13 cellular contexts compared by ENCODE assay signal in genomic region chr7:118312966-118313365, GRCh38.
DNase-seq lines count a peak whose midpoint lies in the region; ATAC-seq, FAIRE-seq and TF ChIP-seq lines count a peak whose summit lies in the region.
"Had no signal": no experiment of that assay in that cellular context is flagged by ENCODE, and none has a peak within 500 bp of the region (broad histone marks: within the 10 kb centered on the region; RNA-seq: fewer than 3 reads in every experiment).

No MANE protein-coding gene starts in this region.

- CTCF ChIA-PET in HepG2 (lab: Yijun Ruan, JAX; ENCODE audit: low intra/inter-chr PET ratio, low total read pairs): no interaction called here

- no peak for FAIRE-seq in HepG2 (lab: Jason Lieb, UNC)

- TF ChIP-seq RAD21 in HepG2 (CRISPR knock-in tag; IDR thresholded peaks at IDR 0.05): no peak

- H3K9me3 ChIP-seq in OCI-LY3 (ENCODE audit: insufficient read depth, low read length): no peaks in the 10 kb centered on the region
- H3K9me3 ChIP-seq in HepG2 (ENCODE audit: low read length): peaks cover 25% of the 10 kb centered on the region
- no peaks in the 10 kb centered on the region for H3K9me3 ChIP-seq in ovary

- intact Hi-C loops in HepG2 (cut with micrococcal nuclease; ENCODE audit: unreplicated experiment): no loop called here
- intact Hi-C loops in ovary (cut with DNase I): no loop called here

- peak; percentile 63 for ATAC-seq in GM18508 (IDR thresholded peaks at IDR 0.05; ENCODE audit: insufficient read depth, unreplicated experiment)
- peak; percentile 66 for ATAC-seq in HG03039 (IDR thresholded peaks at IDR 0.05; ENCODE audit: unreplicated experiment)
- no peak for ATAC-seq in HepG2
- ATAC-seq in SK-N-SH treated with all-trans-retinoic acid at 6 μM for 48 hours: no peak

- H3K27me3 ChIP-seq in OCI-LY3 (ENCODE audit: low read depth, low read length) (no peaks in the 10 kb centered on the region), HepG2 (ENCODE audit: control insufficient read depth in 1 of 2, insufficient read depth in 2 of 2, low read length in 2 of 2) (no peaks in the 10 kb centered on the region), ovary (no peaks in the 10 kb centered on the region)

- H3K4me3 ChIP-seq in OCI-LY3 (ENCODE audit: low read length) (no peak overlapping the region), HepG2 (replicated peaks in 1 of 3; ENCODE audit: insufficient read depth in 1 of 3, low read depth in 2 of 3, low read length in 3 of 3) (no peak overlapping the region), ovary (no peak overlapping the region)

- H3K27ac ChIP-seq in OCI-LY3 (ENCODE audit: low read length) (peak overlapping the region; percentile 40; the same call in 1 of the 2 replicates), HepG2 (ENCODE audit: extremely low read length, insufficient read depth, low read length) (no peak overlapping the region), ovary (no peak overlapping the region)

- H3K4me1 ChIP-seq in OCI-LY3 (ENCODE audit: low read length) (peaks cover 23% of the 10 kb centered on the region), HepG2 (ENCODE audit: insufficient read depth, low read length) (no peaks in the 10 kb centered on the region), ovary (ENCODE audit: insufficient read depth) (no peaks in the 10 kb centered on the region)

- no peak for TF ChIP-seq CTCF in GM20000 (IDR thresholded peaks at IDR 0.05; ENCODE audit: extremely low read depth, missing control alignments)
- no peak for TF ChIP-seq CTCF in OCI-LY3 (IDR thresholded peaks at IDR 0.05; ENCODE audit: low read depth, low read length)
- TF ChIP-seq CTCF in HepG2 (CRISPR knock-in tag; IDR thresholded peaks at IDR 0.05): no peak
- TF ChIP-seq CTCF in ovary (IDR thresholded peaks at IDR 0.05): no peak

- in situ Hi-C loops in HepG2 (cut with HindIII; ENCODE audit: extremely low pct_ligation_motif_present, low pct_unique_long_range_greater_than_20kb): no loop called here

- H3K4me2 ChIP-seq in OCI-LY3 (ENCODE audit: low read length): peak overlapping the region; percentile 49
- no peak overlapping the region for H3K4me2 ChIP-seq in HepG2 (ENCODE audit: low read depth, low read length)

- H3K79me2 ChIP-seq in OCI-LY3 (ENCODE audit: low read length) (no peaks in the 10 kb centered on the region), HepG2 (ENCODE audit: insufficient read depth, low read length) (no peaks in the 10 kb centered on the region)

- DNase-seq in GM20000 (ENCODE audit: low spot score): peak; percentile 8
- no peak for DNase-seq in HepG2 (ENCODE audit: low spot score)
- DNase-seq in stimulated activated CD4-positive, alpha-beta T cell treated with anti-CD3 and anti-CD28 coated beads, Interleukin-15, amount 100 ng/mL, for 24 hours: no peak
- no peak for DNase-seq in ovary
- DNase-seq: activated effector memory CD4-positive, alpha-beta T cell treated with anti-CD3 and anti-CD28 coated beads, Interleukin-2, amount 50 U/mL, for 16 hours; CD8-positive, alpha-beta memory T cell; cortex of kidney; NCI-H524; stimulated activated CD8-positive, alpha-beta memory T cell treated with anti-CD3 and anti-CD28 coated beads, Interleukin-4, amount 100 ng/mL, for 48 hours had no signal

- H3K36me3 ChIP-seq in OCI-LY3 (replicated peaks; ENCODE audit: low read depth, low read length) (no peaks in the 10 kb centered on the region), HepG2 (replicated peaks in 1 of 2; ENCODE audit: control insufficient read depth in 1 of 2, insufficient read depth in 2 of 2, low read length in 2 of 2) (no peaks in the 10 kb centered on the region), ovary (no peaks in the 10 kb centered on the region)

- no TSS peak for BruUV-seq in HepG2 (replicated peaks; lab: Mats Ljungman, UMichigan)

- 94% methylated on average over 1 of the region's 1 CpG for WGBS in HepG2 (ENCODE audit: low lambda C conversion rate)
- 96 to 100% (median 98%) methylated on average over 1 of the region's 1 CpG for WGBS in ovary, 3 donors

- no peak for TF ChIP-seq POLR2A in HepG2 (IDR thresholded peaks at IDR 0.05; ENCODE audit: insufficient read depth in 1 of 2, low read depth in 2 of 2, low read length in 2 of 2)
- no peak for TF ChIP-seq POLR2A in ovary (IDR thresholded peaks at IDR 0.05)

- no peak for TF ChIP-seq EP300 in HepG2 (IDR thresholded peaks at IDR 0.05; ENCODE audit: low read depth in 2 of 2, low read length in 2 of 2)
- no peak for TF ChIP-seq EP300 in HepG2 (CRISPR knock-in tag; IDR thresholded peaks at IDR 0.05; ENCODE audit: borderline replicate concordance)
- no peak for TF ChIP-seq EP300 in ovary (IDR thresholded peaks at IDR 0.05)

- H2AFZ ChIP-seq in OCI-LY3 (ENCODE audit: low read depth, low read length) (no peak overlapping the region), HepG2 (ENCODE audit: low read length) (no peak overlapping the region)

- no peaks in the 10 kb centered on the region for H4K20me1 ChIP-seq in OCI-LY3 (ENCODE audit: insufficient read depth, low read length)
- H4K20me1 ChIP-seq in HepG2 (ENCODE audit: insufficient read depth, low read length): no peaks in the 10 kb centered on the region

- H3K9ac ChIP-seq in OCI-LY3 (ENCODE audit: low read length): no peak overlapping the region
- H3K9ac ChIP-seq in HepG2 (ENCODE audit: insufficient read depth, low read depth, low read length): no peak overlapping the region

- POLR2A ChIA-PET in HepG2 (lab: Yijun Ruan, JAX): no interaction called here

TF ChIP-seq in HepG2, 621 proteins besides CTCF, POLR2A, EP300 and RAD21 (continues in another document):
- TF ChIP-seq ZBTB7B (CRISPR knock-in tag; IDR thresholded peaks at IDR 0.05) (no peak), MTF2 (CRISPR knock-in tag; IDR thresholded peaks at IDR 0.05; ENCODE audit: borderline replicate concordance) (no peak), ZIK1 (CRISPR knock-in tag; IDR thresholded peaks at IDR 0.05; ENCODE audit: borderline replicate concordance, low read depth) (no peak)
- TF ChIP-seq, protein P1, sequence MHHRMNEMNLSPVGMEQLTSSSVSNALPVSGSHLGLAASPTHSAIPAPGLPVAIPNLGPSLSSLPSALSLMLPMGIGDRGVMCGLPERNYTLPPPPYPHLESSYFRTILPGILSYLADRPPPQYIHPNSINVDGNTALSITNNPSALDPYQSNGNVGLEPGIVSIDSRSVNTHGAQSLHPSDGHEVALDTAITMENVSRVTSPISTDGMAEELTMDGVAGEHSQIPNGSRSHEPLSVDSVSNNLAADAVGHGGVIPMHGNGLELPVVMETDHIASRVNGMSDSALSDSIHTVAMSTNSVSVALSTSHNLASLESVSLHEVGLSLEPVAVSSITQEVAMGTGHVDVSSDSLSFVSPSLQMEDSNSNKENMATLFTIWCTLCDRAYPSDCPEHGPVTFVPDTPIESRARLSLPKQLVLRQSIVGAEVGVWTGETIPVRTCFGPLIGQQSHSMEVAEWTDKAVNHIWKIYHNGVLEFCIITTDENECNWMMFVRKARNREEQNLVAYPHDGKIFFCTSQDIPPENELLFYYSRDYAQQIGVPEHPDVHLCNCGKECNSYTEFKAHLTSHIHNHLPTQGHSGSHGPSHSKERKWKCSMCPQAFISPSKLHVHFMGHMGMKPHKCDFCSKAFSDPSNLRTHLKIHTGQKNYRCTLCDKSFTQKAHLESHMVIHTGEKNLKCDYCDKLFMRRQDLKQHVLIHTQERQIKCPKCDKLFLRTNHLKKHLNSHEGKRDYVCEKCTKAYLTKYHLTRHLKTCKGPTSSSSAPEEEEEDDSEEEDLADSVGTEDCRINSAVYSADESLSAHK (CRISPR knock-in tag; IDR thresholded peaks at IDR 0.05; ENCODE audit: borderline replicate concordance): no peak
- TF ChIP-seq, protein P2, sequence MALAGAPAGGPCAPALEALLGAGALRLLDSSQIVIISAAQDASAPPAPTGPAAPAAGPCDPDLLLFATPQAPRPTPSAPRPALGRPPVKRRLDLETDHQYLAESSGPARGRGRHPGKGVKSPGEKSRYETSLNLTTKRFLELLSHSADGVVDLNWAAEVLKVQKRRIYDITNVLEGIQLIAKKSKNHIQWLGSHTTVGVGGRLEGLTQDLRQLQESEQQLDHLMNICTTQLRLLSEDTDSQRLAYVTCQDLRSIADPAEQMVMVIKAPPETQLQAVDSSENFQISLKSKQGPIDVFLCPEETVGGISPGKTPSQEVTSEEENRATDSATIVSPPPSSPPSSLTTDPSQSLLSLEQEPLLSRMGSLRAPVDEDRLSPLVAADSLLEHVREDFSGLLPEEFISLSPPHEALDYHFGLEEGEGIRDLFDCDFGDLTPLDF (CRISPR knock-in tag; IDR thresholded peaks at IDR 0.05): no peak

TF ChIP-seq in SK-N-SH treated with all-trans-retinoic acid at 6 μM for 48 hours, 23 proteins besides CTCF, POLR2A, EP300 and RAD21 (continues in another document):
- no peak for TF ChIP-seq ISL1 (CRISPR knock-in tag; IDR thresholded peaks at IDR 0.05)
- TF ChIP-seq BACH2 (CRISPR knock-in tag; IDR thresholded peaks at IDR 0.05; ENCODE audit: borderline replicate concordance): no peak
- no peak for TF ChIP-seq PPARA (CRISPR knock-in tag; IDR thresholded peaks at IDR 0.05; ENCODE audit: borderline replicate concordance)
- TF ChIP-seq, protein P3, sequence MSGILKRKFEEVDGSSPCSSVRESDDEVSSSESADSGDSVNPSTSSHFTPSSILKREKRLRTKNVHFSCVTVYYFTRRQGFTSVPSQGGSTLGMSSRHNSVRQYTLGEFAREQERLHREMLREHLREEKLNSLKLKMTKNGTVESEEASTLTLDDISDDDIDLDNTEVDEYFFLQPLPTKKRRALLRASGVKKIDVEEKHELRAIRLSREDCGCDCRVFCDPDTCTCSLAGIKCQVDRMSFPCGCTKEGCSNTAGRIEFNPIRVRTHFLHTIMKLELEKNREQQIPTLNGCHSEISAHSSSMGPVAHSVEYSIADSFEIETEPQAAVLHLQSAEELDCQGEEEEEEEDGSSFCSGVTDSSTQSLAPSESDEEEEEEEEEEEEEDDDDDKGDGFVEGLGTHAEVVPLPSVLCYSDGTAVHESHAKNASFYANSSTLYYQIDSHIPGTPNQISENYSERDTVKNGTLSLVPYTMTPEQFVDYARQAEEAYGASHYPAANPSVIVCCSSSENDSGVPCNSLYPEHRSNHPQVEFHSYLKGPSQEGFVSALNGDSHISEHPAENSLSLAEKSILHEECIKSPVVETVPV (CRISPR knock-in tag; IDR thresholded peaks at IDR 0.05): no peak
- TF ChIP-seq ZNF70 (CRISPR knock-in tag; IDR thresholded peaks at IDR 0.05): no peak
- no peak for TF ChIP-seq ZC3H10 (CRISPR knock-in tag; IDR thresholded peaks at IDR 0.05)
- TF ChIP-seq OSR1 (CRISPR knock-in tag; IDR thresholded peaks at IDR 0.05): no peak

Comparison
In these comparisons a context has a peak if more than half of its experiments do, and no peak if none do; other contexts are left out.
1. ATAC-seq: peak in GM18508 (single experiment) and HG03039 (single experiment); none in HepG2 (single experiment) and SK-N-SH treated with all-trans-retinoic acid at 6 μM for 48 hours (single experiment).